1 cellular context compared by ENCODE assay signal in genomic region chr7:2717905-2718702, GRCh38.
TF ChIP-seq lines count a peak whose summit lies in the region.

No MANE protein-coding gene starts in this region.

TF ChIP-seq in H1, 55 proteins besides CTCF, POLR2A, EP300 and RAD21:
- TF ChIP-seq BCL11A (IDR thresholded peaks at IDR 0.05; ENCODE audit: low read depth in 2 of 2, low read length in 2 of 2) (no peak), EGR1 (IDR thresholded peaks at IDR 0.05; ENCODE audit: borderline replicate concordance, low read depth, low read length) (no peak), RFX5 (IDR thresholded peaks at IDR 0.05; ENCODE audit: borderline replicate concordance, low read depth, low read length) (no peak), ZNF274 (IDR thresholded peaks at IDR 0.05; ENCODE audit: borderline replicate concordance, extremely low read depth, low read length) (no peak), BRCA1 (IDR thresholded peaks at IDR 0.05; ENCODE audit: low read depth, low read length) (no peak), SAP30 (IDR thresholded peaks at IDR 0.05; ENCODE audit: insufficient read depth, insufficient replicate concordance, low read length) (no peak), PHF8 (conservative IDR thresholded peaks at IDR 0.05; ENCODE audit: low read depth, low read length) (no peak), USF2 (IDR thresholded peaks at IDR 0.05; ENCODE audit: low read length) (no peak), CHD2 (IDR thresholded peaks at IDR 0.05; ENCODE audit: low read length) (no peak), CTBP2 (IDR thresholded peaks at IDR 0.05; ENCODE audit: borderline replicate concordance, insufficient read depth, insufficient read length, low read length) (no peak), GTF2F1 (IDR thresholded peaks at IDR 0.05; ENCODE audit: borderline replicate concordance, low read depth, low read length) (no peak), SIN3A (conservative IDR thresholded peaks at IDR 0.05 in 1 of 2, IDR thresholded peaks at IDR 0.05 in 1 of 2; ENCODE audit: low read depth in 1 of 2, low read length in 2 of 2) (no peak), NANOG (IDR thresholded peaks at IDR 0.05; ENCODE audit: insufficient read depth, low read depth, low read length, poor library complexity, severe bottlenecking) (no peak), BACH1 (IDR thresholded peaks at IDR 0.05; ENCODE audit: low read length) (no peak), TEAD4 (IDR thresholded peaks at IDR 0.05; ENCODE audit: low read depth, low read length) (no peak)
